ENCODE assay signal across 21 cellular contexts in the genomic region with DNA sequence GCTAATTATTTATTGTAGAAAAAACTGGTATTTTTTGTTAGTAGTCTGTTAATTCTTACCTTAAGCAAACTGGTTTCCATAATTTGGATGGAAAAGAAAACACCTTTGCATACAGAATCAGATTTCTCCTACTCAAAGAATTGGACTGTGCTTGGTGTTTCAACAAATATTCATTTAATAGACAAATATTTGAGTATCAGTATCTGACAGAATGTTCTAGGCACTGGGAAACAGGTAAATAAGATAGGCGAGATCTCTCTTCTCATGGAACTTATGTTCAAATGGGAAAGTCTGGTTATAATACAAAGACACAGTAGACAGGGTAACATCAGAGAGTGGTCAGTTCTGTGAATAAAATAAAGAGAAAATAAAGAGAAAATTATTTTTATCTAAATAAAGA.
"Had no signal": no experiment of that assay in that cellular context is flagged by ENCODE, and none has a peak within 500 bp of the region (broad histone marks: within the 10 kb centered on the region; RNA-seq: fewer than 3 reads in every experiment).

No MANE protein-coding gene starts in this region.

- H3K27ac Mint-ChIP-seq: naive B cell; natural killer cell treated with Interleukin-12 subunit alpha and Interleukin-12 subunit beta and Interleukin-15 and Interleukin-18, amount 100 ng/mL, for 72 hours; stimulated activated memory B cell treated with anti-CD40 and anti-IgM and Interleukin-4, amounts not matched to agents 10 μg/mL and 1 μg/mL and 100 μg/mL, for 72 hours had no signal

- H3K27me3 Mint-ChIP-seq: stimulated activated memory B cell treated with anti-CD40 and anti-IgM and Interleukin-4, amounts not matched to agents 10 μg/mL and 1 μg/mL and 100 μg/mL, for 72 hours had no signal

- H3K27me3 ChIP-seq: transverse colon, upper lobe of right lung, uterus had no signal

- DNase-seq: dermis blood vessel endothelial cell; hypothalamus; immature natural killer cell; mesenchymal stem cell; mucosa of descending colon; naive B cell; psoas muscle; right cardiac atrium; spleen; stimulated activated CD4-positive, alpha-beta T cell treated with anti-CD3 and anti-CD28 coated beads, Interleukin-4, amount 100 ng/mL, for 4 hours; stimulated activated naive CD8-positive, alpha-beta T cell treated with anti-CD3 and anti-CD28 coated beads, Interleukin-15, Interleukin-2, amounts not matched to agents 100 U/mL and 50 U/mL, for 24 hours; transverse colon; upper lobe of right lung; uterus had no signal

- H3K4me1 Mint-ChIP-seq: immature natural killer cell; naive B cell; stimulated activated memory B cell treated with anti-CD40 and anti-IgM and Interleukin-4, amounts not matched to agents 10 μg/mL and 1 μg/mL and 100 μg/mL, for 72 hours had no signal

- H3K4me3 ChIP-seq: coronary artery, mucosa of descending colon, psoas muscle, skin epidermis, spleen, transverse colon, upper lobe of right lung, uterus had no signal

- FAIRE-seq: frontal cortex had no signal

- H3K9me3 ChIP-seq: mucosa of descending colon, psoas muscle, transverse colon, upper lobe of right lung had no signal

- H3K9me3 Mint-ChIP-seq: natural killer cell treated with Interleukin-12 subunit alpha and Interleukin-12 subunit beta and Interleukin-15 and Interleukin-18, amount 100 ng/mL, for 72 hours had no signal

- ATAC-seq: mucosa of descending colon; natural killer cell treated with Interleukin-12 subunit alpha and Interleukin-12 subunit beta and Interleukin-15 and Interleukin-18, amount 100 ng/mL, for 72 hours; psoas muscle; right cardiac atrium; stimulated activated memory B cell treated with anti-CD40 and anti-IgM and Interleukin-4, amounts not matched to agents 10 μg/mL and 1 μg/mL and 100 μg/mL, for 72 hours; stimulated activated naive CD8-positive, alpha-beta T cell treated with anti-CD3 and anti-CD28 coated beads, Interleukin-15, Interleukin-2, amounts not matched to agents 100 U/mL and 50 U/mL, for 24 hours; upper lobe of right lung had no signal

- H3K4me3 Mint-ChIP-seq: immature natural killer cell; mesothelial cell of epicardium; naive B cell; natural killer cell treated with Interleukin-12 subunit alpha and Interleukin-12 subunit beta and Interleukin-15 and Interleukin-18, amount 100 ng/mL, for 72 hours; neural crest cell; stimulated activated memory B cell treated with anti-CD40 and anti-IgM and Interleukin-4, amounts not matched to agents 10 μg/mL and 1 μg/mL and 100 μg/mL, for 72 hours had no signal

- H3K36me3 ChIP-seq: spleen, transverse colon, upper lobe of right lung, uterus had no signal

- H3K36me3 Mint-ChIP-seq: immature natural killer cell; mesothelial cell of epicardium; naive B cell; natural killer cell treated with Interleukin-12 subunit alpha and Interleukin-12 subunit beta and Interleukin-15 and Interleukin-18, amount 100 ng/mL, for 72 hours; stimulated activated memory B cell treated with anti-CD40 and anti-IgM and Interleukin-4, amounts not matched to agents 10 μg/mL and 1 μg/mL and 100 μg/mL, for 72 hours had no signal

- H3K27ac ChIP-seq: coronary artery, psoas muscle, skin epidermis, spleen, transverse colon, upper lobe of right lung, uterus had no signal

- H3K4me1 ChIP-seq: uterus had no signal
